ENCODE assay signal across 24 cellular contexts in genomic region chr1:11131816-11132215, GRCh38. TPM values are rescaled to one million over a fixed set of nuclear protein-coding genes. Genes with fewer than 3 reads are reported as not detected.
DNase-seq lines count a peak whose midpoint lies in the region; ATAC-seq, FAIRE-seq and TF ChIP-seq lines count a peak whose summit lies in the region.
"Had no signal": no experiment of that assay in that cellular context is flagged by ENCODE, and none has a peak within 500 bp of the region (broad histone marks: within the 10 kb centered on the region; RNA-seq: fewer than 3 reads in every experiment).

No MANE protein-coding gene starts in this region.

- H3K4me1 ChIP-seq in heart left ventricle (peaks cover 0 to 35% (median 5%) of the 10 kb centered on the region in 12 donors), K562 (replicated peaks in 1 of 2; ENCODE audit: control insufficient read depth in 2 of 2, insufficient read depth in 2 of 2, low read length in 2 of 2) (peaks cover 0 to 4% of the 10 kb centered on the region in 2 experiments; a peak in 2 of 5 replicates)
- H3K4me1 ChIP-seq: HAP-1 had no signal

- 71 to 85% (median 75%) methylated on average over 3 of the region's 3 CpGs for WGBS in heart left ventricle, 4 donors
- WGBS in K562 (ENCODE audit: insufficient coverage, low coverage, missing lambda C conversion rate), result 29% methylated on average over 3 of the region's 3 CpGs

- no peaks in the 10 kb centered on the region for H3K9me3 ChIP-seq in heart left ventricle
- H3K9me3 ChIP-seq in T-helper 17 cell (ENCODE audit: control insufficient read depth, low read length, poor library complexity, severe bottlenecking), result no peaks in the 10 kb centered on the region
- no peaks in the 10 kb centered on the region for H3K9me3 ChIP-seq in K562 (replicated peaks; ENCODE audit: control insufficient read depth, insufficient read depth, low read depth, low read length)
- H3K9me3 ChIP-seq: BLaER1, HAP-1 had no signal

- H2AFZ ChIP-seq in K562 (ENCODE audit: low read depth, low read length), result no peak overlapping the region
- H2AFZ ChIP-seq: GM23248 had no signal

- TF ChIP-seq POLR2A in heart left ventricle (IDR thresholded peaks at IDR 0.05) (no peak), K562 (conservative IDR thresholded peaks at IDR 0.05) (no peak)

- H3K9me1 ChIP-seq in K562 (ENCODE audit: control insufficient read depth, insufficient read depth, low read length), result no peaks in the 10 kb centered on the region

- intact Hi-C loops in heart left ventricle (cut with DNase I), result no loop called here
- intact Hi-C loops in Right ventricle myocardium superior (cut with DNase I), result no loop called here
- intact Hi-C loops in K562 (cut with micrococcal nuclease), result no loop called here

- H3K9me3 Mint-ChIP-seq in nephron, result no peaks in the 10 kb centered on the region
- H3K9me3 Mint-ChIP-seq: CD14-positive monocyte; CD8-positive, alpha-beta T cell had no signal

- no peaks in the 10 kb centered on the region for H3K79me2 ChIP-seq in K562 (ENCODE audit: control insufficient read depth, insufficient read depth, low read length)

- TF ChIP-seq CTCF in heart left ventricle (IDR thresholded peaks at IDR 0.05) (no peak), K562 (IDR thresholded peaks at IDR 0.05 in 2 of 3, conservative IDR thresholded peaks at IDR 0.05 in 1 of 3; ENCODE audit: insufficient read depth in 2 of 3, low read depth in 1 of 3, low read length in 3 of 3) (no peak), nephron (IDR thresholded peaks at IDR 0.05; ENCODE audit: unreplicated experiment in 3 of 3) (no peak)

- FAIRE-seq in K562 (lab: Jason Lieb, UNC), result no peak
- FAIRE-seq: GM19239 had no signal

- TF ChIP-seq EP300 in K562 (IDR thresholded peaks at IDR 0.05; ENCODE audit: low read length), result no peak

- no peaks in the 10 kb centered on the region for H3K4me1 Mint-ChIP-seq in T-helper 17 cell
- peaks cover 22% of the 10 kb centered on the region for H3K4me1 Mint-ChIP-seq in nephron
- H3K4me1 Mint-ChIP-seq: CD14-positive monocyte had no signal

- no peak overlapping the region for H3K9ac ChIP-seq in K562 (ENCODE audit: insufficient read depth in 1 of 2, low read depth in 2 of 2, low read length in 2 of 2)
- H3K9ac ChIP-seq: BLaER1, GM23248 had no signal

- in situ Hi-C loops in K562 (cut with MboI), result no loop called here

- H3K4me3 Mint-ChIP-seq in T-helper 17 cell (no peak overlapping the region), nephron (no peak overlapping the region)
- H3K4me3 Mint-ChIP-seq: CD14-positive monocyte; CD8-positive, alpha-beta T cell had no signal

- H3K27ac ChIP-seq in heart left ventricle (peak overlapping the region in 9 of 12 donors; percentile 1 to 56 (median 23)), K562 (ENCODE audit: extremely low read depth, low read depth, low read length) (no peak overlapping the region)
- H3K27ac ChIP-seq: BLaER1, GM23248, HL-60 had no signal

- ATAC-seq in heart left ventricle (no peak), Right ventricle myocardium superior (ENCODE audit: poor library complexity) (no peak), T-helper 17 cell (no peak), K562 (no peak)
- ATAC-seq: CD8-positive, alpha-beta T cell had no signal

- BruUV-seq in K562 (replicated peaks; lab: Mats Ljungman, UMichigan), result TSS peak; percentile 14

- H4K20me1 ChIP-seq in K562 (replicated peaks; ENCODE audit: control insufficient read depth, insufficient read depth, low read length), result no peaks in the 10 kb centered on the region

- peaks cover 3 to 100% (median 83%) of the 10 kb centered on the region in 9 donors for H3K36me3 ChIP-seq in heart left ventricle
- peaks cover 90% of the 10 kb centered on the region for H3K36me3 ChIP-seq in K562 (ENCODE audit: control insufficient read depth, insufficient read depth, low read length)

- DNase-seq in heart left ventricle, result no peak
- no peak for DNase-seq in Right ventricle myocardium superior
- no peak for DNase-seq in T-helper 17 cell
- no peak for DNase-seq in K562 (ENCODE audit: extremely low read depth in 1 of 4, low spot score in 3 of 4)
- no peak for DNase-seq in CD1c-positive myeloid dendritic cell (ENCODE audit: extremely low spot score)
- no peak for DNase-seq in ureter (ENCODE audit: low spot score)
- no peak for DNase-seq in T-helper 9 cell
- DNase-seq: 8988T; Calu3; CD8-positive, alpha-beta T cell; DMS79 treated with DMSO at 0.1 percent for 48 hours; GF-D8; GM23248; IMR-90 had no signal

- H3K36me3 Mint-ChIP-seq in T-helper 17 cell (ENCODE audit: low read depth), result peaks cover 17% of the 10 kb centered on the region
- peaks cover 72% of the 10 kb centered on the region for H3K36me3 Mint-ChIP-seq in nephron (ENCODE audit: low read depth)

- CTCF ChIA-PET in K562 (lab: Yijun Ruan, JAX; ENCODE audit: low intra/inter-chr PET ratio), result no interaction called here

- H3K27me3 Mint-ChIP-seq in T-helper 17 cell (no peaks in the 10 kb centered on the region), nephron (ENCODE audit: low read depth) (no peaks in the 10 kb centered on the region)

- H3K4me2 ChIP-seq in K562 (ENCODE audit: insufficient read depth, low read length), result no peak overlapping the region
- H3K4me2 ChIP-seq: BLaER1 had no signal

- no peak for TF ChIP-seq RAD21 in K562 (CRISPR knock-in tag; conservative IDR thresholded peaks at IDR 0.05 in 1 of 2, IDR thresholded peaks at IDR 0.05 in 1 of 2)

- H3K27me3 ChIP-seq in heart left ventricle (no peaks in the 10 kb centered on the region), K562 (ENCODE audit: control insufficient read depth in 2 of 2, insufficient read depth in 2 of 2, low read length in 2 of 2) (no peaks in the 10 kb centered on the region)
- H3K27me3 ChIP-seq: BLaER1 had no signal

- POLR2A ChIA-PET in K562 (lab: Yijun Ruan, JAX), result interaction anchor here (0.6 to 1.5 kb wide), 2 partner anchors 14 to 19 kb away, joined by 3 to 8 read pairs; no protein-coding TSS in a partner anchor

- H3K4me3 ChIP-seq in heart left ventricle, result no peak overlapping the region
- no peak overlapping the region for H3K4me3 ChIP-seq in K562
- H3K4me3 ChIP-seq: BLaER1, GM23248, HAP-1 had no signal

- peak overlapping the region; percentile 77 for H3K27ac Mint-ChIP-seq in T-helper 17 cell
- peak overlapping the region in 2 of 3 experiments; percentile 95 to 98 for H3K27ac Mint-ChIP-seq in nephron
- H3K27ac Mint-ChIP-seq: CD8-positive, alpha-beta T cell had no signal

TF ChIP-seq in K562, 482 proteins besides CTCF, POLR2A, EP300 and RAD21 (continues in another document):
- TF ChIP-seq ADNP (tag; IDR thresholded peaks at IDR 0.05), result no peak
- no peak for TF ChIP-seq MAZ (CRISPR knock-in tag; conservative IDR thresholded peaks at IDR 0.05 in 1 of 2, IDR thresholded peaks at IDR 0.05 in 1 of 2)
- TF ChIP-seq HMG20A (CRISPR knock-in tag; conservative IDR thresholded peaks at IDR 0.05), result no peak
- TF ChIP-seq POU5F1 (IDR thresholded peaks at IDR 0.05; ENCODE audit: borderline replicate concordance, low read depth, low read length, partially characterized antibody), result no peak

RNA-seq across cellular contexts. Expression of gene EXOSC10, which starts 32.1 kb away (rescaled TPM):
- total RNA-seq in heart left ventricle (10 to 100 TPM; 19.4 to 34.8 (median 22.5) TPM), Right ventricle myocardium superior (15.8 TPM), T-helper 17 cell (10 to 100 TPM; 73.8 to 82.7 TPM), K562 (2014; rRNA removed) (123 and 125 TPM in 2 replicates), K562 (2014; rRNA removed; fragmentation: Illumina TruSeq; extraction: Trizol) (91.0 and 91.1 TPM in 2 replicates), K562 (2015; rRNA removed; fragmentation: Illumina TruSeq; extraction: Trizol) (114 and 115 TPM in 2 replicates), K562 (2021) (101 and 105 TPM in 2 replicates), ureter (71.5 TPM)
- polyA plus RNA-seq in heart left ventricle (10 to 100 TPM; 16.4 to 24.6 TPM), K562 (2011; rRNA removed) (93.8 and 94.1 TPM in 2 replicates), K562 (2014; fragmentation: Illumina TruSeq; extraction: Trizol) (121 and 146 TPM in 2 replicates), K562 (2014; fragmentation: Nextera tagmentation; extraction: Ambion mirVana) (10 to 100 TPM; 23.4 to 61.4 TPM), K562 (2014; rRNA removed) (130 and 150 TPM in 2 replicates)
- 296 and 313 TPM in 2 replicates for total RNA-seq in K562 (2011; cell fraction: chromatin; rRNA removed; ENCODE audit: low replicate concordance)
- total RNA-seq in K562 (2011; cell fraction: nucleolus; rRNA removed), result 135 and 164 TPM in 2 replicates
- 188 and 208 TPM in 2 replicates for total RNA-seq in K562 (2011; cell fraction: nucleoplasm; rRNA removed)
- polyA plus RNA-seq in K562 (2011; cell fraction: cytosol; rRNA removed), result 72.7 and 82.6 TPM in 2 replicates
- 226 and 287 TPM in 2 replicates for polyA plus RNA-seq in K562 (2011; cell fraction: nucleus; rRNA removed)
- polyA plus RNA-seq in K562 (2012), result 75.0 and 77.2 TPM in 2 replicates
- 128 and 135 TPM in 2 replicates for polyA minus RNA-seq in K562 (2011; rRNA and poly(A)+ RNA removed)
- polyA minus RNA-seq in K562 (2011; cell fraction: cytosol; rRNA and poly(A)+ RNA removed), result 39.3 and 50.5 TPM in 2 replicates
- polyA minus RNA-seq in K562 (2011; cell fraction: nucleus; rRNA and poly(A)+ RNA removed), result 64.6 and 144 TPM in 2 replicates

RNA-seq across cellular contexts. Expression of gene ANGPTL7, which starts 57.3 kb away (rescaled TPM):
- 1 to 10 TPM in 4 of 9 donors, under 1 TPM in 4, not detected in 1; 0.21 to 2.6 (median 1.0) TPM for total RNA-seq in heart left ventricle
- polyA plus RNA-seq in heart left ventricle, result under 1 TPM; 0.15 to 0.27 TPM
- total RNA-seq in Right ventricle myocardium superior, result 0.89 TPM
- not detected for total RNA-seq in T-helper 17 cell
- total RNA-seq in K562 (2011; cell fraction: chromatin; rRNA removed; ENCODE audit: low replicate concordance), result not detected in 2 replicates
- total RNA-seq in K562 (2011; cell fraction: nucleolus; rRNA removed), result not detected in 2 replicates
- not detected in 2 replicates for total RNA-seq in K562 (2011; cell fraction: nucleoplasm; rRNA removed)
- not detected in 2 replicates for total RNA-seq in K562 (2014; rRNA removed)
- total RNA-seq in K562 (2014; rRNA removed; fragmentation: Illumina TruSeq; extraction: Trizol), result not detected in 2 replicates
- not detected in 2 replicates for total RNA-seq in K562 (2015; rRNA removed; fragmentation: Illumina TruSeq; extraction: Trizol)
- total RNA-seq in K562 (2021), result not detected in 2 replicates
- not detected in 2 replicates for polyA plus RNA-seq in K562 (2011; rRNA removed)
- not detected in 2 replicates for polyA plus RNA-seq in K562 (2011; cell fraction: cytosol; rRNA removed)
- polyA plus RNA-seq in K562 (2011; cell fraction: nucleus; rRNA removed), result not detected in 2 replicates
- polyA plus RNA-seq in K562 (2012), result 0.03 and 0.12 TPM in 2 replicates
- not detected in 2 replicates for polyA plus RNA-seq in K562 (2014; fragmentation: Illumina TruSeq; extraction: Trizol)
- polyA plus RNA-seq in K562 (2014; fragmentation: Nextera tagmentation; extraction: Ambion mirVana), result not detected
- polyA plus RNA-seq in K562 (2014; rRNA removed), result not detected in 2 replicates
- polyA minus RNA-seq in K562 (2011; rRNA and poly(A)+ RNA removed), result not detected in 2 replicates
- polyA minus RNA-seq in K562 (2011; cell fraction: cytosol; rRNA and poly(A)+ RNA removed), result not detected in 2 replicates
- not detected in 2 replicates for polyA minus RNA-seq in K562 (2011; cell fraction: nucleus; rRNA and poly(A)+ RNA removed)
- total RNA-seq in ureter, result 1.4 TPM
- total RNA-seq: A673; Calu3; CD8-positive, alpha-beta T cell; GM23248; H4; HT1080 had no signal
- polyA plus RNA-seq: AG04450, CD14-positive monocyte, GM23248, IMR-90 had no signal
